9 cellular contexts compared by ENCODE assay signal in genomic region chr17:73093286-73093685, GRCh38. TPM values are rescaled to one million over a fixed set of nuclear protein-coding genes. Genes with fewer than 3 reads are reported as not detected.
A peak's percentile ranks its signal among the peaks of the same experiment; 100 is the strongest.
DNase-seq lines count a peak whose midpoint lies in the region; ATAC-seq and TF ChIP-seq lines count a peak whose summit lies in the region.
"Had no signal": no experiment of that assay in that cellular context is flagged by ENCODE, and none has a peak within 500 bp of the region (broad histone marks: within the 10 kb centered on the region; RNA-seq: fewer than 3 reads in every experiment).

No MANE protein-coding gene starts in this region.

- no peak for TF ChIP-seq POLR2A in heart left ventricle (IDR thresholded peaks at IDR 0.05)
- TF ChIP-seq POLR2A in transverse colon (IDR thresholded peaks at IDR 0.05) = no peak

- H2BK15ac ChIP-seq in mesenchymal stem cell (ENCODE audit: low read depth, poor library complexity, severe bottlenecking) = no peak overlapping the region

- no peaks in the 10 kb centered on the region for H3K9me3 ChIP-seq in heart left ventricle
- no peaks in the 10 kb centered on the region for H3K9me3 ChIP-seq in right cardiac atrium (ENCODE audit: control insufficient read depth, low read length)
- no peaks in the 10 kb centered on the region for H3K9me3 ChIP-seq in RWPE2 (ENCODE audit: severe bottlenecking)
- H3K9me3 ChIP-seq in mesenchymal stem cell (ENCODE audit: control insufficient read depth, low read length) = no peaks in the 10 kb centered on the region
- H3K9me3 ChIP-seq in upper lobe of right lung = no peaks in the 10 kb centered on the region
- no peaks in the 10 kb centered on the region for H3K9me3 ChIP-seq in transverse colon
- H3K9me3 ChIP-seq: HAP-1 had no signal

- H3K36me3 ChIP-seq in heart left ventricle = peaks cover 0 to 3% (median 0%) of the 10 kb centered on the region in 9 donors
- no peaks in the 10 kb centered on the region for H3K36me3 ChIP-seq in RWPE2 (ENCODE audit: low read depth)
- H3K36me3 ChIP-seq in mesenchymal stem cell (ENCODE audit: control insufficient read depth in 1 of 2, insufficient read depth in 2 of 2, low read depth in 1 of 2, low read length in 2 of 2) = peaks cover 0 to 6% of the 10 kb centered on the region in 2 experiments
- H3K36me3 ChIP-seq in upper lobe of right lung = peaks cover 2% of the 10 kb centered on the region
- H3K36me3 ChIP-seq in transverse colon = no peaks in the 10 kb centered on the region
- H3K36me3 ChIP-seq: HAP-1 had no signal

- H3K9ac ChIP-seq in mesenchymal stem cell (ENCODE audit: low read length) = peak overlapping the region; percentile 86

- H4K8ac ChIP-seq in mesenchymal stem cell (ENCODE audit: low read length) = no peak overlapping the region

- in situ Hi-C loops in transverse colon (cut with MboI; ENCODE audit: low pct_ligation_motif_present in 1 of 4, low pct_unique_long_range_greater_than_20kb in 1 of 4, low sequenced_read_pairs in 3 of 4) = no loop called here

- H3K27ac ChIP-seq in heart left ventricle = peak overlapping the region in 1 of 12 donors; percentile 74
- H3K27ac ChIP-seq in right cardiac atrium (ENCODE audit: low read length) = no peak overlapping the region
- H3K27ac ChIP-seq in RWPE2 (ENCODE audit: poor library complexity, severe bottlenecking) = no peak overlapping the region
- H3K27ac ChIP-seq in mesenchymal stem cell (ENCODE audit: low read length, poor library complexity, severe bottlenecking) = no peak overlapping the region
- H3K27ac ChIP-seq in upper lobe of right lung = no peak overlapping the region
- H3K27ac ChIP-seq in transverse colon = peak overlapping the region in 2 of 4 donors; percentile 70 to 83

- no peak for TF ChIP-seq CTCF in heart left ventricle (IDR thresholded peaks at IDR 0.05)
- TF ChIP-seq CTCF in RWPE2 (IDR thresholded peaks at IDR 0.05; ENCODE audit: poor library complexity, severe bottlenecking) = no peak
- no peak for TF ChIP-seq CTCF in upper lobe of right lung (IDR thresholded peaks at IDR 0.05)
- TF ChIP-seq CTCF in transverse colon (IDR thresholded peaks at IDR 0.05) = no peak

- no peak for ATAC-seq in heart left ventricle
- no peak for ATAC-seq in right cardiac atrium
- no peak for ATAC-seq in RWPE2 (ENCODE audit: low read depth)
- ATAC-seq in upper lobe of right lung = no peak
- ATAC-seq in GM21723 (IDR thresholded peaks at IDR 0.05; ENCODE audit: unreplicated experiment) = no peak

- H2BK5ac ChIP-seq in mesenchymal stem cell (ENCODE audit: low read depth, low read length, poor library complexity, severe bottlenecking) = no peak overlapping the region

- DNase-seq in heart left ventricle (no peak), right cardiac atrium (no peak), RWPE2 (ENCODE audit: low spot score) (peak; percentile 17), mesenchymal stem cell (no peak), upper lobe of right lung (no peak), transverse colon (no peak)
- DNase-seq in stimulated activated CD8-positive, alpha-beta memory T cell treated with anti-CD3 and anti-CD28 coated beads, Interleukin-4, amount 100 ng/mL, for 48 hours = no peak

- no peak overlapping the region for H2AK5ac ChIP-seq in mesenchymal stem cell (ENCODE audit: low read length, severe bottlenecking)

- H3K4me3 ChIP-seq in heart left ventricle (peak overlapping the region in 9 of 12 donors; percentile 58 to 87 (median 76)), right cardiac atrium (ENCODE audit: low read length) (no peak overlapping the region), RWPE2 (ENCODE audit: severe bottlenecking) (no peak overlapping the region), mesenchymal stem cell (ENCODE audit: insufficient read depth in 1 of 2, low read depth in 1 of 2, low read length in 2 of 2) (peak overlapping the region in 1 of 2 experiments; percentile 86), upper lobe of right lung (peak overlapping the region; percentile 74), transverse colon (peak overlapping the region in 1 of 4 donors; percentile 61)

- H2BK12ac ChIP-seq in mesenchymal stem cell (ENCODE audit: low read length in 2 of 2) = no peak overlapping the region

- no peak overlapping the region for H3K4ac ChIP-seq in mesenchymal stem cell (ENCODE audit: low read depth in 1 of 2, low read length in 2 of 2)

- WGBS in heart left ventricle, 4 donors = 73 to 84% (median 81%) methylated on average over 9 of the region's 9 CpGs
- 81% methylated on average over 9 of the region's 9 CpGs for WGBS in right cardiac atrium
- 82% methylated on average over 9 of the region's 9 CpGs for WGBS in mesenchymal stem cell
- WGBS in transverse colon (ENCODE audit: low coverage in 1 of 2), 2 donors = 65 to 100% methylated on average over 1 to 9 of the region's 9 CpGs

- peaks cover 15% of the 10 kb centered on the region for H3K79me1 ChIP-seq in mesenchymal stem cell (replicated peaks; ENCODE audit: low read length, poor library complexity, severe bottlenecking)

- no peak overlapping the region for H3K14ac ChIP-seq in mesenchymal stem cell (ENCODE audit: low read length in 2 of 2)

- H4K91ac ChIP-seq in mesenchymal stem cell (ENCODE audit: low read length) = no peak overlapping the region

- no peak overlapping the region for H3K23ac ChIP-seq in mesenchymal stem cell (ENCODE audit: low read length in 2 of 2)

- H3K4me1 ChIP-seq in heart left ventricle (peaks cover 0 to 31% (median 13%) of the 10 kb centered on the region in 12 donors), right cardiac atrium (ENCODE audit: control insufficient read depth, insufficient read depth, low read length) (peaks cover 3% of the 10 kb centered on the region), RWPE2 (ENCODE audit: insufficient read depth, poor library complexity, severe bottlenecking) (no peaks in the 10 kb centered on the region), mesenchymal stem cell (ENCODE audit: control insufficient read depth, insufficient read depth, low read depth, low read length) (peaks cover 6% of the 10 kb centered on the region), upper lobe of right lung (peaks cover 25% of the 10 kb centered on the region), transverse colon (peaks cover 4 to 31% (median 17%) of the 10 kb centered on the region in 4 donors)

- no peak overlapping the region for H2BK120ac ChIP-seq in mesenchymal stem cell (ENCODE audit: low read depth, low read length)

- H3K27me3 ChIP-seq in heart left ventricle = peaks cover 0 to 5% (median 0%) of the 10 kb centered on the region in 9 donors
- no peaks in the 10 kb centered on the region for H3K27me3 ChIP-seq in right cardiac atrium (ENCODE audit: control insufficient read depth, insufficient read depth)
- no peaks in the 10 kb centered on the region for H3K27me3 ChIP-seq in RWPE2 (ENCODE audit: insufficient read depth, poor library complexity, severe bottlenecking)
- peaks cover 4 to 10% of the 10 kb centered on the region in 2 experiments for H3K27me3 ChIP-seq in mesenchymal stem cell (ENCODE audit: control insufficient read depth in 1 of 2, insufficient read depth in 1 of 2, low read length in 2 of 2)
- H3K27me3 ChIP-seq in upper lobe of right lung = no peaks in the 10 kb centered on the region
- peaks cover 4% of the 10 kb centered on the region for H3K27me3 ChIP-seq in transverse colon

- H3K4me2 ChIP-seq in mesenchymal stem cell (ENCODE audit: low read length, poor library complexity, severe bottlenecking) = no peak overlapping the region

- no peak for TF ChIP-seq EP300 in transverse colon (IDR thresholded peaks at IDR 0.05; ENCODE audit: low read depth)

- intact Hi-C loops in heart left ventricle (cut with DNase I) (loop anchor here in 3 of 10 donors (5.0 to 10.0 kb wide), 3 partner anchors 99 to 108 kb away; partner anchors contain the start of gene COG1 (in 1 of the 3)), right cardiac atrium (cut with DNase I) (loop anchor here in 1 of 4 donors (10.0 kb wide), 1 partner anchor 108 kb away; no protein-coding TSS in a partner anchor), upper lobe of right lung (cut with DNase I) (no loop called here), transverse colon (cut with DNase I; ENCODE audit: low total_unique reads) (no loop called here)

- H3K18ac ChIP-seq in mesenchymal stem cell (ENCODE audit: low read depth in 1 of 2, low read length in 2 of 2) = no peak overlapping the region

- H2AFZ ChIP-seq in mesenchymal stem cell (ENCODE audit: low read depth, low read length) = no peak overlapping the region

RNA-seq across cellular contexts. Expression of gene SLC39A11, which starts 0.8 kb away (rescaled TPM):
- 10 to 100 TPM in 3 of 9 donors, 1 to 10 TPM in 6; 5.6 to 23.3 (median 8.6) TPM for total RNA-seq in heart left ventricle
- polyA plus RNA-seq in heart left ventricle = 1 to 10 TPM; 2.5 to 6.7 TPM
- total RNA-seq in right cardiac atrium = 10 to 100 TPM in 1 of 4 donors, 1 to 10 TPM in 3; 9.8 to 12.6 (median 9.9) TPM
- 3.2 TPM for polyA plus RNA-seq in right cardiac atrium
- 13.4 TPM for polyA plus RNA-seq in mesenchymal stem cell (2013, experiment 1 of 2)
- polyA plus RNA-seq in mesenchymal stem cell (2013, experiment 2 of 2) = 12.8 TPM
- 33.7 TPM for total RNA-seq in upper lobe of right lung
- 10 to 100 TPM; 20.7 to 49.7 (median 33.3) TPM for total RNA-seq in transverse colon

Comparison
In these comparisons a context has a peak if more than half of its experiments do, and no peak if none do; other contexts are left out.
1. H3K4me3 ChIP-seq: peak in heart left ventricle (9 of 12) and upper lobe of right lung (single experiment); none in right cardiac atrium (single experiment) and RWPE2 (single experiment).